Comparison of ENCODE assay signal across 1 cellular context in the genomic region with DNA sequence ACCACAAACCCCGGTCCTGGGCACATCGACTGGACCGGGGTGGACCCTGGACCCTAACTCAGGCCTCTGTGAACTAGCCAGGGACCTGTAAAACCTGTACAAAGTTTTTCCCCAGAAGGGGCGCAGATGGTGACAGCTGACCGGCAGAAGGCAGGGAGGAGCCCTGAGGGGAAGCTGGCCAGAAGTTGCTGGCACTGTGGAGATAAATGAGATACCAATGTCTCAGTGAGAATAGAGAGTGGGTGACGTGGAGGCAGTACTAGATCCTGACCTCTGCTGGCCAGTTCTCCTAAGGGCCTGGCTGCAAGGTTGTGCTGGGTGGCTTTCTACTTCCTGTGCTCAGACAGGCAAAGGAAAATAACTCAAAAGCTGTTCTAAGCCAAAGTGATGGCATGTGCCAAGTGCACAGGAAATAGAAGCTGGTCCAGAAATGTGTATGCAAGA.
A peak's percentile ranks its signal among the peaks of the same experiment; 100 is the strongest.
TF ChIP-seq lines count a peak whose summit lies in the region.

No MANE protein-coding gene starts in this region.

TF ChIP-seq in GM12878, 131 proteins besides CTCF, POLR2A, EP300 and RAD21 (continued from another document):
- TF ChIP-seq FOS (IDR thresholded peaks at IDR 0.05; ENCODE audit: borderline replicate concordance, extremely low read depth, insufficient read length) (no peak), TCF3 (IDR thresholded peaks at IDR 0.05; ENCODE audit: borderline replicate concordance, insufficient read depth, low read depth, low read length) (no peak), MEF2A (IDR thresholded peaks at IDR 0.05; ENCODE audit: insufficient read depth, low read depth, low read length) (no peak), SMC3 (IDR thresholded peaks at IDR 0.05; ENCODE audit: borderline replicate concordance, low read length) (peak; percentile 50; the same call in 1 of the 2 replicates)
